ENCODE assay signal across 29 cellular contexts in genomic region chr16:69793521-69793920, GRCh38.
"Had no signal": no experiment of that assay in that cellular context is flagged by ENCODE, and none has a peak within 500 bp of the region (broad histone marks: within the 10 kb centered on the region; RNA-seq: fewer than 3 reads in every experiment).

No MANE protein-coding gene starts in this region.

- H3K27ac Mint-ChIP-seq: mesothelial cell of epicardium; natural killer cell treated with Interleukin-12 subunit alpha and Interleukin-12 subunit beta and Interleukin-15 and Interleukin-18, amount 100 ng/mL, for 72 hours had no signal

- H3K9ac ChIP-seq: parathyroid adenoma had no signal

- DNase-seq: dorsolateral prefrontal cortex; effector CD4-positive, alpha-beta T cell; head of caudate nucleus; left cardiac atrium; left ventricle myocardium superior; mesenchymal stem cell; mucosa of descending colon; naive B cell; stimulated activated CD4-positive, alpha-beta T cell treated with anti-CD3 and anti-CD28 coated beads, Interleukin-12 subunit alpha, Interleukin-12 subunit beta, amount 100 ng/mL, for 4 hours; stimulated activated CD4-positive, alpha-beta T cell treated with anti-CD3 and anti-CD28 coated beads, Interleukin-1b, Interleukin-23, amount 100 ng/mL, for 48 hours; stimulated activated CD4-positive, alpha-beta T cell treated with anti-CD3 and anti-CD28 coated beads, Interleukin-4, amount 100 ng/mL, for 1 hour; stimulated activated CD8-positive, alpha-beta memory T cell treated with anti-CD3 and anti-CD28 coated beads, Interleukin-4, amount 100 ng/mL, for 48 hours; stimulated activated naive CD4-positive, alpha-beta T cell; stimulated activated naive CD8-positive, alpha-beta T cell treated with anti-CD3 and anti-CD28 coated beads, Interleukin-15, amount 100 ng/mL, for 72 hours had no signal

- H3K4me2 ChIP-seq: hepatocyte, smooth muscle cell had no signal

- ATAC-seq: left cardiac atrium; left ventricle myocardium superior; mucosa of descending colon; natural killer cell treated with Interleukin-12 subunit alpha and Interleukin-12 subunit beta and Interleukin-15 and Interleukin-18, amount 100 ng/mL, for 72 hours; sciatic nerve; stimulated activated naive CD8-positive, alpha-beta T cell treated with anti-CD3 and anti-CD28 coated beads, Interleukin-15, amount 100 ng/mL, for 72 hours had no signal

- H3K4me1 Mint-ChIP-seq: stimulated activated naive CD8-positive, alpha-beta T cell treated with anti-CD3 and anti-CD28 coated beads, Interleukin-15, amount 100 ng/mL, for 72 hours had no signal

- H3K27ac ChIP-seq: dorsolateral prefrontal cortex, hepatocyte, neutrophil, parathyroid adenoma, prostate gland, right atrium auricular region, suprapubic skin had no signal

- H3K4me1 ChIP-seq: parathyroid adenoma, prostate gland, right atrium auricular region had no signal

- H3K4me3 Mint-ChIP-seq: mesothelial cell of epicardium; naive B cell; natural killer cell treated with Interleukin-12 subunit alpha and Interleukin-12 subunit beta and Interleukin-15 and Interleukin-18, amount 100 ng/mL, for 72 hours; neural crest cell; stimulated activated naive CD8-positive, alpha-beta T cell treated with anti-CD3 and anti-CD28 coated beads, Interleukin-15, amount 100 ng/mL, for 72 hours had no signal

- H2AFZ ChIP-seq: hepatocyte, parathyroid adenoma had no signal

- H3K79me2 ChIP-seq: hepatocyte had no signal

- H3K36me3 ChIP-seq: prostate gland, right atrium auricular region had no signal

- H3K27me3 ChIP-seq: dorsolateral prefrontal cortex, hepatocyte, neutrophil, right atrium auricular region, suprapubic skin had no signal

- H3K9me3 ChIP-seq: mucosa of descending colon, neutrophil, prostate gland, right atrium auricular region, suprapubic skin had no signal

- H3K4me3 ChIP-seq: dorsolateral prefrontal cortex, hepatocyte, lung, mucosa of descending colon, prostate gland, right atrium auricular region, smooth muscle cell, suprapubic skin had no signal

- H3K9me3 Mint-ChIP-seq: mesothelial cell of epicardium; naive B cell; natural killer cell treated with Interleukin-12 subunit alpha and Interleukin-12 subunit beta and Interleukin-15 and Interleukin-18, amount 100 ng/mL, for 72 hours; neural crest cell; stimulated activated naive CD8-positive, alpha-beta T cell treated with anti-CD3 and anti-CD28 coated beads, Interleukin-15, amount 100 ng/mL, for 72 hours had no signal

- H3K27me3 Mint-ChIP-seq: naive B cell; natural killer cell treated with Interleukin-12 subunit alpha and Interleukin-12 subunit beta and Interleukin-15 and Interleukin-18, amount 100 ng/mL, for 72 hours; stimulated activated naive CD8-positive, alpha-beta T cell treated with anti-CD3 and anti-CD28 coated beads, Interleukin-15, amount 100 ng/mL, for 72 hours had no signal

- FAIRE-seq: colon, frontal cortex, islet of Langerhans had no signal
